ENCODE assay signal across 7 cellular contexts in genomic region chr18:52174220-52174619, GRCh38.
"Had no signal": no experiment of that assay in that cellular context is flagged by ENCODE, and none has a peak within 500 bp of the region (broad histone marks: within the 10 kb centered on the region; RNA-seq: fewer than 3 reads in every experiment).

No MANE protein-coding gene starts in this region.

- ATAC-seq: K562 had no signal

- H3K4me3 ChIP-seq: K562 had no signal

- H3K27ac ChIP-seq: HL-60, KMS-11 had no signal

- H3K9ac ChIP-seq: KMS-11 had no signal

- H3K4me2 ChIP-seq: KMS-11 had no signal

- FAIRE-seq: HTR-8/SVneo, K562 had no signal

- DNase-seq: Karpas-422, KBM-7, KG1 had no signal
